ENCODE assay signal across 8 cellular contexts in the genomic region with DNA sequence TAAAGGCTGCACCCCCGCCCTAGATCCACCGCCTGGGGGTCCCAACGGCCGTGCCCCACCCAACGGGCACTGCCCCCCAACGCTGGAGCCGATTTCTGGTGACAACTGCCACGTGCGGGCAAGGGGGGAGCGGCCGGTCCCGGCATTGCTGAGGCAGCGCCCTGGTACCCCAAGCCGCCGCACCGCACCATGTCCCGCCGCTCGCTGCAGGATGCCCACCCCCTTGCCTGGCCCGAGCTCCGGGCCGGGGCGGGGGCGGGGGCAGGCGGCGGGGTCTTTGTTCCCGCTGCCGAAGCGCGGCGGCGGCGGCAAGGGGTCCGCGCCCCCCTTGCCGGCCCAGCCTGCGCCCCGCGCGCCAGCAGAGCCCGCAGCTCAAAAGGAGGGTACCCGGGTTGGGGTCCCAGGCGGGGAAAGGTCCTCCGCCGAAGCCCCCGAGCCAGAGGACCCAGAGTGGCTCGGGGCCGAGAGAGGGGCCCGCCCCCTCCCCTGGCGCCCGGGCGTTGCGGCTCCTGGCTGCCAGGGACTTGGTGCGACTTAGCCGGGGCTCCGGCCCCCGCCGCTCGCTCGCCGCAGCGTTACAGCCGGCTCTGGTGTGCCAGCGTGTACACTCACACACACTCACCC. TPM values are rescaled to one million over a fixed set of nuclear protein-coding genes. Genes with fewer than 3 reads are reported as not detected.
DNase-seq lines count a peak whose midpoint lies in the region; ATAC-seq and TF ChIP-seq lines count a peak whose summit lies in the region.

No MANE protein-coding gene starts in this region.

- H3K79me2 ChIP-seq in DOHH2 (ENCODE audit: control insufficient read depth, low read length), result no peaks in the 10 kb centered on the region

- H3K27ac ChIP-seq in DOHH2 (ENCODE audit: low read depth, low read length) (no peak overlapping the region), adrenal gland (peak overlapping the region in 3 of 5 donors; percentile 17 to 80 (median 34)), layer of hippocampus (ENCODE audit: low read depth, low read length) (peak overlapping the region; percentile 87), transverse colon (peak overlapping the region; percentile 39 to 60 (median 58))

- WGBS in adrenal gland, 4 donors, result 0 to 8% (median 1%) methylated on average over 2 to 64 of the region's 64 CpGs
- 3% methylated on average over 28 of the region's 64 CpGs; no CpG with 5 or more reads in 1 of the 2 donors for WGBS in transverse colon (ENCODE audit: low coverage in 1 of 2), 2 donors

- DNase-seq in adrenal gland (peak in 1 of 7 donors; percentile 34), transverse colon (no peak), C1 segment of cervical spinal cord (lab: John Stamatoyannopoulos, UW) (no peak), NK-92 (lab: John Stamatoyannopoulos, UW; ENCODE audit: unreplicated experiment) (no peak), HPDE6-E6E7 (ENCODE audit: extremely low spot score) (no peak)

- in situ Hi-C loops in transverse colon (cut with MboI; ENCODE audit: low pct_ligation_motif_present in 1 of 4, low pct_unique_long_range_greater_than_20kb in 1 of 4, low sequenced_read_pairs in 3 of 4), result no loop called here

- no peak for TF ChIP-seq EP300 in transverse colon (IDR thresholded peaks at IDR 0.05; ENCODE audit: low read depth)

- TF ChIP-seq POLR2A in adrenal gland (IDR thresholded peaks at IDR 0.05) (no peak), transverse colon (IDR thresholded peaks at IDR 0.05) (no peak)

- peak overlapping the region; percentile 73 for H3K4me2 ChIP-seq in DOHH2 (ENCODE audit: low read length)

- H3F3A ChIP-seq in DOHH2 (ENCODE audit: control insufficient read depth, insufficient read depth), result no peaks in the 10 kb centered on the region

- H3K4me3 ChIP-seq in DOHH2 (ENCODE audit: low read length) (peak overlapping the region; percentile 59), adrenal gland (peak overlapping the region in 3 of 4 donors; percentile 53 to 98 (median 63)), transverse colon (peak overlapping the region; percentile 41 to 74 (median 59))

- H3K9me2 ChIP-seq in DOHH2 (replicated peaks; ENCODE audit: control insufficient read depth, low read length), result no peaks in the 10 kb centered on the region

- peak; percentile 4 for ATAC-seq in HG03097 (IDR thresholded peaks at IDR 0.05; ENCODE audit: low FRiP score, unreplicated experiment)

- peaks cover 21% of the 10 kb centered on the region for H4K20me1 ChIP-seq in DOHH2 (ENCODE audit: control insufficient read depth, insufficient read depth, low read depth, low read length)

- H3K36me3 ChIP-seq in DOHH2 (ENCODE audit: control insufficient read depth, low read length) (no peaks in the 10 kb centered on the region), adrenal gland (replicated peaks in 1 of 2) (no peaks in the 10 kb centered on the region), transverse colon (no peaks in the 10 kb centered on the region)

- H3K4me1 ChIP-seq in DOHH2 (ENCODE audit: control insufficient read depth, low read length) (peaks cover 29% of the 10 kb centered on the region), adrenal gland (replicated peaks in 1 of 2) (peaks cover 13 to 20% of the 10 kb centered on the region in 2 donors), transverse colon (peaks cover 0 to 17% (median 12%) of the 10 kb centered on the region in 4 donors)

- H3K9me3 ChIP-seq in DOHH2 (ENCODE audit: control insufficient read depth, insufficient read depth, low read length) (no peaks in the 10 kb centered on the region), adrenal gland (replicated peaks in 1 of 3) (no peaks in the 10 kb centered on the region), transverse colon (no peaks in the 10 kb centered on the region)

- H3K27me3 ChIP-seq in DOHH2 (ENCODE audit: control insufficient read depth, low read length) (peaks cover 91% of the 10 kb centered on the region), adrenal gland (no peaks in the 10 kb centered on the region), layer of hippocampus (ENCODE audit: control insufficient read depth, insufficient read depth, low read length) (no peaks in the 10 kb centered on the region), transverse colon (peaks cover 41% of the 10 kb centered on the region)

- TF ChIP-seq CTCF in DOHH2 (IDR thresholded peaks at IDR 0.05; ENCODE audit: low read depth, low read length, poor library complexity, severe bottlenecking) (no peak), adrenal gland (IDR thresholded peaks at IDR 0.05) (no peak), transverse colon (IDR thresholded peaks at IDR 0.05) (no peak)

- intact Hi-C loops in adrenal gland (cut with DNase I), result no loop called here
- intact Hi-C loops in transverse colon (cut with DNase I; ENCODE audit: low total_unique reads), result no loop called here

RNA-seq across cellular contexts. Expression of a gene that starts 0.7 kb away (rescaled TPM):
- 1 to 10 TPM; 1.3 to 6.6 (median 3.4) TPM for total RNA-seq in adrenal gland
- 1 to 10 TPM; 2.9 to 5.0 (median 3.9) TPM for polyA plus RNA-seq in adrenal gland
- total RNA-seq in transverse colon, result 1 to 10 TPM in 3 of 4 donors, under 1 TPM in 1; 0.20 to 5.6 (median 3.1) TPM

RNA-seq across cellular contexts. Expression of a gene that starts 27.9 kb away (rescaled TPM):
- 10 to 100 TPM; 47.7 to 85.0 (median 59.2) TPM for total RNA-seq in adrenal gland
- polyA plus RNA-seq in adrenal gland, result 10 to 100 TPM; 16.0 to 46.1 (median 31.2) TPM
- 100 to 1,000 TPM in 1 of 4 donors, 10 to 100 TPM in 2, 1 to 10 TPM in 1; 4.0 to 157 (median 42.3) TPM for total RNA-seq in transverse colon
